15 cellular contexts compared by ENCODE assay signal in genomic region chr10:11758527-11759236, GRCh38. TPM values are rescaled to one million over a fixed set of nuclear protein-coding genes. Genes with fewer than 3 reads are reported as not detected.
DNase-seq lines count a peak whose midpoint lies in the region; TF ChIP-seq lines count a peak whose summit lies in the region.
"Had no signal": no experiment of that assay in that cellular context is flagged by ENCODE, and none has a peak within 500 bp of the region (broad histone marks: within the 10 kb centered on the region; RNA-seq: fewer than 3 reads in every experiment).

No MANE protein-coding gene starts in this region.

- H3K4me3 ChIP-seq in breast epithelium (no peak overlapping the region), mesodermal cell (ENCODE audit: extremely low read depth, insufficient read depth, low read length, poor library complexity, severe bottlenecking) (no peak overlapping the region), tibial artery (no peak overlapping the region)
- H3K4me3 ChIP-seq: BLaER1 treated with 17β-estradiol and CSF1 and Interleukin-3, amounts not matched to agents 10 nM and 100 nM; dorsolateral prefrontal cortex; GM23248; thoracic aorta had no signal

- no peak for TF ChIP-seq POLR2A in breast epithelium (IDR thresholded peaks at IDR 0.05)

- DNase-seq in DMS 273 (lab: John Stamatoyannopoulos, UW; ENCODE audit: unreplicated experiment) = peak; percentile 16
- no peak for DNase-seq in DMS 273 treated with DMSO at 0.1 percent for 48 hours (lab: John Stamatoyannopoulos, UW)
- no peak for DNase-seq in breast epithelium (ENCODE audit: low spot score in 2 of 2)
- peak in 1 of 2 donors; percentile 50 for DNase-seq in tibial artery
- no peak for DNase-seq in anterior cingulate cortex (lab: John Stamatoyannopoulos, UW)
- DNase-seq in HEK293T (ENCODE audit: extremely low spot score) = no peak
- DNase-seq in COLO829 (ENCODE audit: low spot score) = no peak

- H3K4me1 ChIP-seq in breast epithelium = no peaks in the 10 kb centered on the region
- H3K4me1 ChIP-seq in mesodermal cell (ENCODE audit: control insufficient read depth, insufficient read depth, low read length, poor library complexity, severe bottlenecking) = peaks cover 8% of the 10 kb centered on the region
- peaks cover 0 to 19% (median 16%) of the 10 kb centered on the region in 4 donors for H3K4me1 ChIP-seq in tibial artery

- WGBS in mesodermal cell (ENCODE audit: insufficient coverage in 2 of 2), 2 experiments = 91 to 95% methylated on average over 9 to 10 of the region's 13 CpGs

- H3K9me3 ChIP-seq in breast epithelium (no peaks in the 10 kb centered on the region), mesodermal cell (ENCODE audit: control insufficient read depth, low read length) (no peaks in the 10 kb centered on the region), tibial artery (no peaks in the 10 kb centered on the region)
- H3K9me3 ChIP-seq: BLaER1 treated with 17β-estradiol and CSF1 and Interleukin-3, amounts not matched to agents 10 nM and 100 nM; SK-N-SH; thoracic aorta had no signal

- intact Hi-C loops in breast epithelium (cut with DNase I; ENCODE audit: low total_unique reads) = no loop called here
- intact Hi-C loops in tibial artery (cut with DNase I; ENCODE audit: low total_unique reads) = loop anchor here (5.0 kb wide), 1 partner anchor 241 kb away; no protein-coding TSS in a partner anchor

- H3K36me3 ChIP-seq in breast epithelium = no peaks in the 10 kb centered on the region
- H3K36me3 ChIP-seq in mesodermal cell (ENCODE audit: control insufficient read depth, insufficient read depth, low read length) = no peaks in the 10 kb centered on the region
- peaks cover 0 to 49% (median 0%) of the 10 kb centered on the region in 3 donors for H3K36me3 ChIP-seq in tibial artery

- POLR2A ChIA-PET in HEK293T (lab: Yijun Ruan, JAX) = interaction anchor here (1.1 to 1.9 kb wide), 2 partner anchors 244 to 284 kb away, joined by 3 to 6 read pairs; partner anchors contain the start of gene UPF2

- no peak for TF ChIP-seq CTCF in breast epithelium (IDR thresholded peaks at IDR 0.05)
- no peak for TF ChIP-seq CTCF in tibial artery (IDR thresholded peaks at IDR 0.05)

- H3K27me3 ChIP-seq in breast epithelium (no peaks in the 10 kb centered on the region), tibial artery (no peaks in the 10 kb centered on the region)
- H3K27me3 ChIP-seq: BLaER1 treated with 17β-estradiol and CSF1 and Interleukin-3, amounts not matched to agents 10 nM and 100 nM; dorsolateral prefrontal cortex had no signal

- CTCF ChIA-PET in HEK293T (lab: Yijun Ruan, JAX) = interaction anchor here (0.7 to 2.7 kb wide), 6 partner anchors 24 to 254 kb away, joined by 3 to 17 read pairs (median 3); no protein-coding TSS in a partner anchor

- peak overlapping the region; percentile 61 to 77 for H3K27ac ChIP-seq in breast epithelium
- H3K27ac ChIP-seq in mesodermal cell (ENCODE audit: low read depth, low read length, severe bottlenecking) = peak overlapping the region; percentile 23
- H3K27ac ChIP-seq in tibial artery = peak overlapping the region; percentile 22 to 76
- H3K27ac ChIP-seq: 22Rv1; BLaER1 treated with 17β-estradiol and CSF1 and Interleukin-3, amounts not matched to agents 10 nM and 100 nM; KMS-11 had no signal

TF ChIP-seq in HEK293T, 16 proteins besides CTCF, POLR2A, EP300 and RAD21:
- TF ChIP-seq L3MBTL2 (conservative IDR thresholded peaks at IDR 0.05) = no peak
- no peak for TF ChIP-seq ELF4 (IDR thresholded peaks at IDR 0.05)
- no peak for TF ChIP-seq FOXA1 (IDR thresholded peaks at IDR 0.05)
- TF ChIP-seq FOXM1 (IDR thresholded peaks at IDR 0.05; ENCODE audit: borderline replicate concordance) = no peak
TF ChIP-seq in HEK293T: peak in this region for 0.

RNA-seq across cellular contexts. Expression of gene ECHDC3, which starts 16.5 kb away (rescaled TPM):
- total RNA-seq in breast epithelium = 100 to 1,000 TPM in 2 of 3 donors, 10 to 100 TPM in 1; 62.6 to 256 (median 132) TPM
- polyA plus RNA-seq in mesodermal cell (2013, experiment 1 of 2) = 5.0 TPM
- polyA plus RNA-seq in mesodermal cell (2013, experiment 2 of 2) = 4.0 TPM
